8 cellular contexts compared by ENCODE assay signal in genomic region chr18:12307871-12308385, GRCh38. TPM values are rescaled to one million over a fixed set of nuclear protein-coding genes. Genes with fewer than 3 reads are reported as not detected.
DNase-seq lines count a peak whose midpoint lies in the region; TF ChIP-seq lines count a peak whose summit lies in the region.

Gene TUBB6 (plus strand): TSS chr18:12308241. CDS start chr18:12308293, 52 bp downstream.

- POLR2A ChIA-PET in activated CD4-positive, alpha-beta T cell treated with anti-CD3 and anti-CD28 coated beads, Interleukin-2, amount 10 ng/mL, durations not matched to agents 7 days and 5 days (lab: Charles Lee), result no interaction called here

- no peak within 1 kb of the TSS for H3K27ac Mint-ChIP-seq in activated CD4-positive, alpha-beta T cell treated with anti-CD3 and anti-CD28 coated beads, Interleukin-2, amount 10 ng/mL, durations not matched to agents 7 days and 5 days
- H3K27ac Mint-ChIP-seq in activated T-helper 1 cell treated with anti-CD3 and anti-CD28 coated beads, Interleukin-12 subunit alpha, Interleukin-12 subunit beta, Interleukin-2, Interleukin-4 antibody, amounts not matched to agents 30 ng/mL and 10 ng/mL and 1 ng/mL, durations not matched to agents 14 hours and 24 hours and 36 hours, result peak within 1 kb of the TSS; percentile 78
- H3K27ac Mint-ChIP-seq in osteocyte (ENCODE audit: unreplicated experiment), result peak within 1 kb of the TSS; percentile 98

- peaks cover 10% of the 10 kb centered on the region for H3K9me3 Mint-ChIP-seq in activated CD4-positive, alpha-beta T cell treated with anti-CD3 and anti-CD28 coated beads, Interleukin-2, amount 10 ng/mL, durations not matched to agents 7 days and 5 days
- H3K9me3 Mint-ChIP-seq in activated T-helper 1 cell treated with anti-CD3 and anti-CD28 coated beads, Interleukin-12 subunit alpha, Interleukin-12 subunit beta, Interleukin-2, Interleukin-4 antibody, amounts not matched to agents 30 ng/mL and 10 ng/mL and 1 ng/mL, durations not matched to agents 14 hours and 24 hours and 36 hours, result peaks cover 7% of the 10 kb centered on the region
- H3K9me3 Mint-ChIP-seq in osteocyte (ENCODE audit: unreplicated experiment), result peaks cover 5% of the 10 kb centered on the region

- H3K36me3 Mint-ChIP-seq in activated CD4-positive, alpha-beta T cell treated with anti-CD3 and anti-CD28 coated beads, Interleukin-2, amount 10 ng/mL, durations not matched to agents 7 days and 5 days (ENCODE audit: low read depth), result peaks cover 7% of the 10 kb centered on the region
- H3K36me3 Mint-ChIP-seq in activated T-helper 1 cell treated with anti-CD3 and anti-CD28 coated beads, Interleukin-12 subunit alpha, Interleukin-12 subunit beta, Interleukin-2, Interleukin-4 antibody, amounts not matched to agents 30 ng/mL and 10 ng/mL and 1 ng/mL, durations not matched to agents 14 hours and 24 hours and 36 hours (ENCODE audit: low read depth), result peaks cover 18% of the 10 kb centered on the region
- H3K36me3 Mint-ChIP-seq in osteocyte (ENCODE audit: unreplicated experiment), result peaks cover 24% of the 10 kb centered on the region

- peaks cover 14% of the 10 kb centered on the region for H3K4me1 Mint-ChIP-seq in activated CD4-positive, alpha-beta T cell treated with anti-CD3 and anti-CD28 coated beads, Interleukin-2, amount 10 ng/mL, durations not matched to agents 7 days and 5 days
- peaks cover 19% of the 10 kb centered on the region for H3K4me1 Mint-ChIP-seq in activated T-helper 1 cell treated with anti-CD3 and anti-CD28 coated beads, Interleukin-12 subunit alpha, Interleukin-12 subunit beta, Interleukin-2, Interleukin-4 antibody, amounts not matched to agents 30 ng/mL and 10 ng/mL and 1 ng/mL, durations not matched to agents 14 hours and 24 hours and 36 hours (ENCODE audit: low read depth)
- peaks cover 37% of the 10 kb centered on the region for H3K4me1 Mint-ChIP-seq in osteocyte (ENCODE audit: unreplicated experiment)

- no peak for DNase-seq in activated CD4-positive, alpha-beta T cell treated with anti-CD3 and anti-CD28 coated beads, Interleukin-2, amount 10 ng/mL, durations not matched to agents 7 days and 5 days
- no peak for DNase-seq in activated CD4-positive, alpha-beta T cell treated with anti-CD3 and anti-CD28 coated beads, Interleukin-2, amount 50 U/mL, for 1 hour
- peak; percentile 92 for DNase-seq in HCEC 1CT
- DNase-seq in NB4 (ENCODE audit: low read depth), result peak; percentile 92
- DNase-seq in activated T-helper 1 cell treated with anti-CD3 and anti-CD28 coated beads, Interleukin-12 subunit alpha, Interleukin-12 subunit beta, Interleukin-2, Interleukin-4 antibody, amounts not matched to agents 30 ng/mL and 10 ng/mL and 1 ng/mL, durations not matched to agents 14 hours and 24 hours and 36 hours (ENCODE audit: low spot score), result peak; percentile 41
- DNase-seq in glomerular endothelial cell (ENCODE audit: extremely low read depth, low read depth, low spot score), result no peak
- peak; percentile 93 for DNase-seq in osteocyte (ENCODE audit: extremely low spot score, unreplicated experiment)
- DNase-seq in midbrain (lab: John Stamatoyannopoulos, UW), result no peak

- CTCF ChIA-PET in activated CD4-positive, alpha-beta T cell treated with anti-CD3 and anti-CD28 coated beads, Interleukin-2, amount 10 ng/mL, durations not matched to agents 7 days and 5 days (lab: Charles Lee), result interaction anchor here (0.7 kb wide), 1 partner anchor 9 kb away, joined by 3 read pairs; no protein-coding TSS in a partner anchor

- intact Hi-C loops in activated T-helper 1 cell treated with anti-CD3 and anti-CD28 coated beads, Interleukin-12 subunit alpha, Interleukin-12 subunit beta, Interleukin-2, Interleukin-4 antibody, amounts not matched to agents 30 ng/mL and 10 ng/mL and 1 ng/mL, durations not matched to agents 14 hours and 24 hours and 36 hours (cut with micrococcal nuclease), result loop anchor here (2.0 to 5.0 kb wide), 5 partner anchors 21 to 457 kb away; partner anchors contain the start of genes AFG3L2, CHMP1B, IMPA2 and MPPE1

- peak; percentile 79 for TF ChIP-seq POLR2A in NB4 (IDR thresholded peaks at IDR 0.05; ENCODE audit: extremely low read depth, insufficient read length)

- H3K4me3 ChIP-seq in NB4 (ENCODE audit: low read depth, low read length), result peak within 1 kb of the TSS; percentile 81

- H3K4me3 Mint-ChIP-seq in activated CD4-positive, alpha-beta T cell treated with anti-CD3 and anti-CD28 coated beads, Interleukin-2, amount 10 ng/mL, durations not matched to agents 7 days and 5 days, result peak within 1 kb of the TSS; percentile 67
- peak within 1 kb of the TSS; percentile 87 for H3K4me3 Mint-ChIP-seq in activated T-helper 1 cell treated with anti-CD3 and anti-CD28 coated beads, Interleukin-12 subunit alpha, Interleukin-12 subunit beta, Interleukin-2, Interleukin-4 antibody, amounts not matched to agents 30 ng/mL and 10 ng/mL and 1 ng/mL, durations not matched to agents 14 hours and 24 hours and 36 hours
- H3K4me3 Mint-ChIP-seq in osteocyte (ENCODE audit: unreplicated experiment), result peak within 1 kb of the TSS; percentile 91

- TF ChIP-seq CTCF in NB4 (IDR thresholded peaks at IDR 0.05; ENCODE audit: low read depth, low read length), result no peak
- TF ChIP-seq CTCF in osteocyte (IDR thresholded peaks at IDR 0.05), result peak; percentile 24

- peaks cover 56% of the 10 kb centered on the region for H3K27me3 Mint-ChIP-seq in activated CD4-positive, alpha-beta T cell treated with anti-CD3 and anti-CD28 coated beads, Interleukin-2, amount 10 ng/mL, durations not matched to agents 7 days and 5 days
- H3K27me3 Mint-ChIP-seq in activated T-helper 1 cell treated with anti-CD3 and anti-CD28 coated beads, Interleukin-12 subunit alpha, Interleukin-12 subunit beta, Interleukin-2, Interleukin-4 antibody, amounts not matched to agents 30 ng/mL and 10 ng/mL and 1 ng/mL, durations not matched to agents 14 hours and 24 hours and 36 hours (ENCODE audit: insufficient read depth), result peaks cover 32% of the 10 kb centered on the region
- H3K27me3 Mint-ChIP-seq in osteocyte (ENCODE audit: unreplicated experiment), result no peaks in the 10 kb centered on the region

RNA-seq across cellular contexts. Expression of gene TUBB6, which starts in this region (rescaled TPM):
- 1 to 10 TPM in 1 of 2 experiments, under 1 TPM in 1; 0.69 to 1.2 TPM for total RNA-seq in activated CD4-positive, alpha-beta T cell treated with anti-CD3 and anti-CD28 coated beads, Interleukin-2, amount 10 ng/mL, durations not matched to agents 7 days and 5 days
- 29.0 and 32.1 TPM in 2 replicates for total RNA-seq in activated T-helper 1 cell treated with anti-CD3 and anti-CD28 coated beads, Interleukin-12 subunit alpha, Interleukin-12 subunit beta, Interleukin-2, Interleukin-4 antibody, amounts not matched to agents 30 ng/mL and 10 ng/mL and 1 ng/mL, durations not matched to agents 14 hours and 24 hours and 36 hours
- 872 and 961 TPM in 2 replicates for total RNA-seq in glomerular endothelial cell
- 116 and 118 TPM in 2 replicates for total RNA-seq in osteocyte

Comparison
In these comparisons a context has a peak if more than half of its experiments do, and no peak if none do; other contexts are left out.
1. RNA of gene TUBB6 (total RNA-seq): 872 to 961 TPM in glomerular endothelial cell, 116 to 118 TPM in osteocyte and 29.0 to 32.1 TPM in activated T-helper 1 cell treated with anti-CD3 and anti-CD28 coated beads, Interleukin-12 subunit alpha, Interleukin-12 subunit beta, Interleukin-2, Interleukin-4 antibody, amounts not matched to agents 30 ng/mL and 10 ng/mL and 1 ng/mL, durations not matched to agents 14 hours and 24 hours and 36 hours; 0.69 to 1.2 TPM in activated CD4-positive, alpha-beta T cell treated with anti-CD3 and anti-CD28 coated beads, Interleukin-2, amount 10 ng/mL, durations not matched to agents 7 days and 5 days; every median in the first group is over 10 times any median in the second.
2. DNase-seq: peak in HCEC 1CT (single experiment), NB4 (single experiment), activated T-helper 1 cell treated with anti-CD3 and anti-CD28 coated beads, Interleukin-12 subunit alpha, Interleukin-12 subunit beta, Interleukin-2, Interleukin-4 antibody, amounts not matched to agents 30 ng/mL and 10 ng/mL and 1 ng/mL, durations not matched to agents 14 hours and 24 hours and 36 hours (single experiment) and osteocyte (single experiment); none in activated CD4-positive, alpha-beta T cell treated with anti-CD3 and anti-CD28 coated beads, Interleukin-2, amount 10 ng/mL, durations not matched to agents 7 days and 5 days (single experiment), activated CD4-positive, alpha-beta T cell treated with anti-CD3 and anti-CD28 coated beads, Interleukin-2, amount 50 U/mL, for 1 hour (single experiment), glomerular endothelial cell (single experiment) and midbrain (single experiment).
3. Peak in every context shown above with its lines, with median percentiles within 50 percentile points of each other: H3K4me3 Mint-ChIP-seq.